8 cellular contexts compared by ENCODE assay signal in genomic region chr10:15262036-15262713, GRCh38.
DNase-seq lines count a peak whose midpoint lies in the region; ATAC-seq, FAIRE-seq and TF ChIP-seq lines count a peak whose summit lies in the region.

No MANE protein-coding gene starts in this region.

- whole genome bisulfite sequencing in sigmoid colon, 2 donors, result 33 to 51% methylated on average over 10 of the region's 10 CpGs

- peak; percentile 18 for TF ChIP-seq CTCF in GM13976 (IDR thresholded peaks at IDR 0.05; ENCODE audit: borderline replicate concordance, control extremely low read depth, extremely low read depth, insufficient read depth, missing control alignments)
- peak; percentile 26 for TF ChIP-seq CTCF in RWPE2 (IDR thresholded peaks at IDR 0.05; ENCODE audit: poor library complexity, severe bottlenecking)
- TF ChIP-seq CTCF in cardiac muscle cell (IDR thresholded peaks at IDR 0.05; ENCODE audit: low read depth, low read length), result peak; percentile 40
- peak in 3 of 4 experiments; percentile 25 to 34 (median 32) for TF ChIP-seq CTCF in sigmoid colon (IDR thresholded peaks at IDR 0.05)

- no peaks in the 10 kb centered on the region for H3K4me1 ChIP-seq in RWPE2 (ENCODE audit: insufficient read depth, poor library complexity, severe bottlenecking)
- peaks cover 18% of the 10 kb centered on the region for H3K4me1 ChIP-seq in cardiac muscle cell (ENCODE audit: low read depth)
- H3K4me1 ChIP-seq in sigmoid colon, result no peaks in the 10 kb centered on the region

- no peaks in the 10 kb centered on the region for H3K36me3 ChIP-seq in RWPE2 (ENCODE audit: low read depth)
- no peaks in the 10 kb centered on the region for H3K36me3 ChIP-seq in cardiac muscle cell
- no peaks in the 10 kb centered on the region for H3K36me3 ChIP-seq in sigmoid colon

- H3K27ac ChIP-seq in RWPE2 (ENCODE audit: poor library complexity, severe bottlenecking) (no peak overlapping the region), cardiac muscle cell (no peak overlapping the region), sigmoid colon (no peak overlapping the region)

- no peak for TF ChIP-seq EP300 in sigmoid colon (IDR thresholded peaks at IDR 0.05)

- no peak for TF ChIP-seq POLR2A in sigmoid colon (IDR thresholded peaks at IDR 0.05)

- no peak overlapping the region for H3K4me3 ChIP-seq in RWPE2 (ENCODE audit: severe bottlenecking)
- no peak overlapping the region for H3K4me3 ChIP-seq in cardiac muscle cell
- H3K4me3 ChIP-seq in sigmoid colon, result no peak overlapping the region

- no peak for FAIRE-seq in HTR-8/SVneo (lab: Jason Lieb, UNC)

- no peaks in the 10 kb centered on the region for H3K9me3 ChIP-seq in RWPE2 (ENCODE audit: severe bottlenecking)
- H3K9me3 ChIP-seq in cardiac muscle cell (ENCODE audit: low read depth), result no peaks in the 10 kb centered on the region
- H3K9me3 ChIP-seq in sigmoid colon, result no peaks in the 10 kb centered on the region

- ATAC-seq in RWPE2 (ENCODE audit: low read depth) (peak; percentile 62; the same call in 1 of the 3 replicates), GM19463 (IDR thresholded peaks at IDR 0.05; ENCODE audit: unreplicated experiment) (no peak)

- no peak for DNase-seq in GM13976 (ENCODE audit: low spot score)
- no peak for DNase-seq in RWPE2 (ENCODE audit: low spot score)
- peak in 1 of 2 donors; percentile 57 for DNase-seq in cardiac muscle cell (ENCODE audit: low read depth in 1 of 2, low spot score in 1 of 2)
- DNase-seq in sigmoid colon, result peak; percentile 60
- no peak for DNase-seq in HTR-8/SVneo (ENCODE audit: insufficient read length, low spot score)
- DNase-seq in GM19240 (ENCODE audit: insufficient read length, low spot score), result no peak
- no peak for DNase-seq in stimulated activated CD4-positive, alpha-beta T cell treated with anti-CD3 and anti-CD28 coated beads, Interleukin-2, amount 100 ng/mL, for 48 hours

- H3K27me3 ChIP-seq in RWPE2 (ENCODE audit: insufficient read depth, poor library complexity, severe bottlenecking), result no peaks in the 10 kb centered on the region
- H3K27me3 ChIP-seq in cardiac muscle cell, result no peaks in the 10 kb centered on the region
- no peaks in the 10 kb centered on the region for H3K27me3 ChIP-seq in sigmoid colon

- intact Hi-C loops in sigmoid colon (cut with DNase I), result loop anchor here (2.0 kb wide), 1 partner anchor 109 kb away; the partner anchor contains the start of gene FAM171A1

- in situ Hi-C loops in GM13976 (cut with MboI; ENCODE audit: low sequenced_read_pairs, unreplicated experiment), result no loop called here
